ENCODE assay signal across 1 cellular context in genomic region chr12:3622732-3623690, GRCh38.
TF ChIP-seq lines count a peak whose summit lies in the region.

No MANE protein-coding gene starts in this region.

TF ChIP-seq in GM12878, 131 proteins besides CTCF, POLR2A, EP300 and RAD21 (continued from another document):
- TF ChIP-seq CEBPZ (IDR thresholded peaks at IDR 0.05; ENCODE audit: low read depth, low read length) (no peak), EED (IDR thresholded peaks at IDR 0.05; ENCODE audit: low read depth) (peak; percentile 19; the same call in 1 of the 2 replicates), EZH2 (IDR thresholded peaks at IDR 0.05; ENCODE audit: borderline replicate concordance, control insufficient read depth, low read depth, low read length) (no peak), CREM (IDR thresholded peaks at IDR 0.05; ENCODE audit: low read depth) (no peak), RCOR1 (conservative IDR thresholded peaks at IDR 0.05; ENCODE audit: low read depth, low read length) (no peak), NFIC (IDR thresholded peaks at IDR 0.05; ENCODE audit: low read depth, low read length) (peak; percentile 60), NR2F1 (conservative IDR thresholded peaks at IDR 0.05) (no peak), ATF2 (IDR thresholded peaks at IDR 0.05; ENCODE audit: low read length) (no peak), SIX5 (IDR thresholded peaks at IDR 0.05; ENCODE audit: low read depth, low read length, severe bottlenecking) (no peak), SREBF1 (IDR thresholded peaks at IDR 0.05; ENCODE audit: low read length) (no peak), FOXK2 (IDR thresholded peaks at IDR 0.05) (no peak), SMARCA5 (IDR thresholded peaks at IDR 0.05) (no peak), ZNF274 (IDR thresholded peaks at IDR 0.05; ENCODE audit: insufficient read depth, insufficient read length) (no peak), SPI1 (IDR thresholded peaks at IDR 0.05; ENCODE audit: borderline replicate concordance, insufficient read depth, low read depth, low read length) (peak; percentile 98), LARP7 (IDR thresholded peaks at IDR 0.05) (no peak), BRCA1 (IDR thresholded peaks at IDR 0.05; ENCODE audit: low read depth, low read length) (no peak), RUNX3 (IDR thresholded peaks at IDR 0.05; ENCODE audit: low read length) (peak; percentile 32; the same call in 1 of the 2 replicates), PML (IDR thresholded peaks at IDR 0.05; ENCODE audit: low read length) (no peak), CBX5 (IDR thresholded peaks at IDR 0.05; ENCODE audit: low read depth) (no peak), KDM1A (IDR thresholded peaks at IDR 0.05; ENCODE audit: borderline replicate concordance) (no peak), IKZF1 (conservative IDR thresholded peaks at IDR 0.05) (0 out of 2 replicates have a peak, but pooled peaks have one; percentile 22)
